Comparison of ENCODE assay signal across 16 cellular contexts in the genomic region with DNA sequence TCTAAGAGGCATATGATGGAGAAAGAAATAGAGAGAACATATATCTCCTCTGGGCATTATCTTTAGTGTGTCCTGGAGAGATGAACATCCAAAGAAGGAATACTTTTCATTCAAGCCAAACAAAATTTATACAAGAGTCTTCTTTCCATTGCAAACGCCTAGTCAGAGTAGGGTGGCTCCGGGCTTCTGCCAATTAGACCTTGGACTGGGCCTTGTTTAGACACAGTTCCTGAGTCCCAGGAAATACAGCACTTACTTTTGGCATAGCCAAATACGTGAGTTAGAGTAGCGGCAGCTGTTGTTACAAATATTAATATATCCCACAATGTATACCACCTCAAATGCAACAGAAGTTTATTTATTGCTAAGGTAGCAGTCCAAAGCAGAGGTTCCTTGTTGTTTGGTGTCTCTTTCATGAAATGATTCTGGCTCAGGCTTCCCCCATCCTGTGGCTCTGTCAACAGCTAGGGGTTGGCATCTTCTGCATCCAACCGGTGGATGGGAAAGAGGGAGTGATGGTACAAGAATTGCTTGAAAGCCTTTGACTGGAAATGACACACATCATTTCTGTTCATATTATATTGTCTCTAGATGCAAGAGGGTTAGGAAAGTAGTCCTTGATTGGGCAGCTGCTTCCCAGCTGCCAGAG.
DNase-seq lines count a peak whose midpoint lies in the region; ATAC-seq and TF ChIP-seq lines count a peak whose summit lies in the region.
"Had no signal": no experiment of that assay in that cellular context is flagged by ENCODE, and none has a peak within 500 bp of the region (broad histone marks: within the 10 kb centered on the region; RNA-seq: fewer than 3 reads in every experiment).

No MANE protein-coding gene starts in this region.

- peak overlapping the region; percentile 47 for H3K27ac Mint-ChIP-seq in activated T-cell treated with anti-CD3 and anti-CD28 coated beads, Interleukin-2, amount 50 U/mL, for 24 hours
- H3K27ac Mint-ChIP-seq in type B pancreatic cell: no peak overlapping the region
- H3K27ac Mint-ChIP-seq: CD4-positive, alpha-beta T cell; GM23338 had no signal

- H3K4me3 Mint-ChIP-seq in activated T-cell treated with anti-CD3 and anti-CD28 coated beads, Interleukin-2, amount 50 U/mL, for 24 hours: no peak overlapping the region
- H3K4me3 Mint-ChIP-seq in type B pancreatic cell: no peak overlapping the region
- H3K4me3 Mint-ChIP-seq: CD4-positive, alpha-beta T cell; GM23338 had no signal

- no peaks in the 10 kb centered on the region for H3K27me3 ChIP-seq in neutrophil

- H3K27me3 Mint-ChIP-seq in activated T-cell treated with anti-CD3 and anti-CD28 coated beads, Interleukin-2, amount 50 U/mL, for 24 hours: no peaks in the 10 kb centered on the region
- H3K27me3 Mint-ChIP-seq in type B pancreatic cell: no peaks in the 10 kb centered on the region
- H3K27me3 Mint-ChIP-seq: CD4-positive, alpha-beta T cell had no signal

- H3K4me3 ChIP-seq in neutrophil (ENCODE audit: low read depth in 1 of 2, low read length in 1 of 2): no peak overlapping the region
- H3K4me3 ChIP-seq: A549, GM23338 had no signal

- no peaks in the 10 kb centered on the region for H3K36me3 Mint-ChIP-seq in activated T-cell treated with anti-CD3 and anti-CD28 coated beads, Interleukin-2, amount 50 U/mL, for 24 hours (ENCODE audit: low read depth)
- H3K36me3 Mint-ChIP-seq in type B pancreatic cell: no peaks in the 10 kb centered on the region

- H3K9me3 Mint-ChIP-seq in activated T-cell treated with anti-CD3 and anti-CD28 coated beads, Interleukin-2, amount 50 U/mL, for 24 hours: no peaks in the 10 kb centered on the region
- H3K9me3 Mint-ChIP-seq in type B pancreatic cell: no peaks in the 10 kb centered on the region
- H3K9me3 Mint-ChIP-seq: CD4-positive, alpha-beta T cell; GM23338 had no signal

- H3K9me3 ChIP-seq in neutrophil: no peaks in the 10 kb centered on the region
- H3K9me3 ChIP-seq: A549, Caco-2 had no signal

- TF ChIP-seq CTCF in neutrophil (IDR thresholded peaks at IDR 0.05) (no peak), type B pancreatic cell (conservative IDR thresholded peaks at IDR 0.05) (no peak)

- no peak for DNase-seq in activated T-cell treated with anti-CD3 and anti-CD28 coated beads, Interleukin-2, amount 50 U/mL, for 24 hours
- DNase-seq in activated T-cell treated with anti-CD3 and anti-CD28 coated beads, Interleukin-2, amount 50 U/mL, for 1 hour: no peak
- peak; percentile 70 for DNase-seq in left lobe of liver (ENCODE audit: low spot score)
- no peak for DNase-seq in type B pancreatic cell (ENCODE audit: extremely low spot score, unreplicated experiment)
- DNase-seq in HuH-7.5 (ENCODE audit: low spot score): no peak
- no peak for DNase-seq in NCI-H774 (lab: John Stamatoyannopoulos, UW)
- DNase-seq: AML-193; Caco-2; CD4-positive, alpha-beta T cell; GDM1; HCEC 1CT had no signal

- H3K4me1 Mint-ChIP-seq in activated T-cell treated with anti-CD3 and anti-CD28 coated beads, Interleukin-2, amount 50 U/mL, for 24 hours (ENCODE audit: low read depth): no peaks in the 10 kb centered on the region
- H3K4me1 Mint-ChIP-seq in type B pancreatic cell (ENCODE audit: unreplicated experiment): peaks cover 19% of the 10 kb centered on the region

- no peaks in the 10 kb centered on the region for H3K36me3 ChIP-seq in neutrophil

- peaks cover 59 to 68% of the 10 kb centered on the region in 2 experiments for H3K4me1 ChIP-seq in neutrophil (ENCODE audit: control insufficient read depth in 1 of 2, insufficient read depth in 1 of 2, low read depth in 1 of 2, low read length in 1 of 2)
- H3K4me1 ChIP-seq: A549, Caco-2 had no signal

- H3K27ac ChIP-seq in neutrophil: peak overlapping the region; percentile 78
- H3K27ac ChIP-seq: 22Rv1, A549, C4-2B had no signal

- peak; percentile 96 for ATAC-seq in left lobe of liver
- ATAC-seq: A549, GM23338 had no signal
